20 cellular contexts compared by ENCODE assay signal in genomic region chr5:136090319-136090718, GRCh38. TPM values are rescaled to one million over a fixed set of nuclear protein-coding genes. Genes with fewer than 3 reads are reported as not detected.
DNase-seq lines count a peak whose midpoint lies in the region; ATAC-seq and TF ChIP-seq lines count a peak whose summit lies in the region.
"Had no signal": no experiment of that assay in that cellular context is flagged by ENCODE, and none has a peak within 500 bp of the region (broad histone marks: within the 10 kb centered on the region; RNA-seq: fewer than 3 reads in every experiment).

No MANE protein-coding gene starts in this region.

- no peak overlapping the region for H3K4me3 ChIP-seq in muscle layer of duodenum (ENCODE audit: low read depth in 1 of 2, low read length in 2 of 2)
- H3K4me3 ChIP-seq: BLaER1 treated with 17β-estradiol and CSF1 and Interleukin-3, amounts not matched to agents 10 nM and 100 nM; GM23248; MG63; Peyer's patch had no signal

- H3K4me1 Mint-ChIP-seq in HFFc6 (ENCODE audit: low read depth): peaks cover 15% of the 10 kb centered on the region; the same call in 1 of the 2 replicates
- H3K4me1 Mint-ChIP-seq in effector memory CD8-positive, alpha-beta T cell (ENCODE audit: low read depth in 2 of 2): no peaks in the 10 kb centered on the region

- peaks cover 10% of the 10 kb centered on the region for H3K27me3 Mint-ChIP-seq in HFFc6 (ENCODE audit: insufficient read depth)
- H3K27me3 Mint-ChIP-seq in effector memory CD8-positive, alpha-beta T cell: peaks cover 16 to 19% of the 10 kb centered on the region in 2 donors

- no peak for TF ChIP-seq CTCF in HFFc6 (IDR thresholded peaks at IDR 0.05)

- ATAC-seq in effector memory CD8-positive, alpha-beta T cell (replicated peaks): no peak

- no peaks in the 10 kb centered on the region for H3K9me3 ChIP-seq in muscle layer of duodenum (ENCODE audit: control insufficient read depth in 1 of 2, low read length in 2 of 2)
- H3K9me3 ChIP-seq: BLaER1 treated with 17β-estradiol and CSF1 and Interleukin-3, amounts not matched to agents 10 nM and 100 nM; MG63; Peyer's patch; SK-N-SH had no signal

- no peaks in the 10 kb centered on the region for H3K36me3 Mint-ChIP-seq in HFFc6 (ENCODE audit: low read depth)
- no peaks in the 10 kb centered on the region for H3K36me3 Mint-ChIP-seq in effector memory CD8-positive, alpha-beta T cell (ENCODE audit: insufficient read depth)

- H3K27me3 ChIP-seq in muscle layer of duodenum (ENCODE audit: low read depth, low read length): no peaks in the 10 kb centered on the region
- H3K27me3 ChIP-seq: BLaER1 treated with 17β-estradiol and CSF1 and Interleukin-3, amounts not matched to agents 10 nM and 100 nM; MG63; Peyer's patch had no signal

- no peaks in the 10 kb centered on the region for H3K9me3 Mint-ChIP-seq in HFFc6
- H3K9me3 Mint-ChIP-seq in effector memory CD8-positive, alpha-beta T cell: no peaks in the 10 kb centered on the region
- H3K9me3 Mint-ChIP-seq: CD4-positive, alpha-beta T cell; H9 had no signal

- H3K4me1 ChIP-seq in muscle layer of duodenum (ENCODE audit: control insufficient read depth in 1 of 2, insufficient read depth in 2 of 2, low read length in 2 of 2): peaks cover 7 to 12% of the 10 kb centered on the region in 2 donors

- no peak overlapping the region for H3K27ac Mint-ChIP-seq in HFFc6
- no peak overlapping the region for H3K27ac Mint-ChIP-seq in effector memory CD8-positive, alpha-beta T cell
- H3K27ac Mint-ChIP-seq: CD4-positive, alpha-beta T cell; H9 had no signal

- no peaks in the 10 kb centered on the region for H3K36me3 ChIP-seq in muscle layer of duodenum (ENCODE audit: control insufficient read depth in 1 of 2, insufficient read depth in 2 of 2, low read length in 2 of 2)
- H3K36me3 ChIP-seq: BLaER1 treated with 17β-estradiol and CSF1 and Interleukin-3, amounts not matched to agents 10 nM and 100 nM; MG63; Peyer's patch had no signal

- DNase-seq in HFFc6: no peak
- DNase-seq in ecto neural progenitor cell (ENCODE audit: low spot score): peak; percentile 19
- peak; percentile 38 for DNase-seq in ureter (ENCODE audit: low spot score)
- DNase-seq in effector memory CD8-positive, alpha-beta T cell: no peak
- no peak for DNase-seq in Ammon's horn (ENCODE audit: low spot score)
- DNase-seq in OCI-M2 (lab: John Stamatoyannopoulos, UW; ENCODE audit: unreplicated experiment): no peak
- DNase-seq: CD4-positive, alpha-beta T cell; GM23248; H9; IMR-90; KG1; MG63; NCI-H2029; NCI-H446; NCI-H526; NCI-H82; Peyer's patch; SK-N-SH had no signal

- peak overlapping the region; percentile 5; the same call in 1 of the 2 replicates for H3K4me3 Mint-ChIP-seq in HFFc6
- no peak overlapping the region for H3K4me3 Mint-ChIP-seq in effector memory CD8-positive, alpha-beta T cell
- H3K4me3 Mint-ChIP-seq: CD4-positive, alpha-beta T cell; H9 had no signal

- H3K27ac ChIP-seq in muscle layer of duodenum (ENCODE audit: low read length): peak overlapping the region; percentile 65
- H3K27ac ChIP-seq: BLaER1 treated with 17β-estradiol and CSF1 and Interleukin-3, amounts not matched to agents 10 nM and 100 nM; GM23248; Peyer's patch had no signal

RNA-seq across cellular contexts. Expression of gene SMAD5, which starts 42.3 kb away (rescaled TPM):
- total RNA-seq in HFFc6 (2021; fragmentation: NEBNext Ultra II Directional; extraction: Animal tissue kit (Norgen Biotek cat#: 25700)): 10 to 100 TPM; 54.9 to 66.9 (median 62.6) TPM
- total RNA-seq in ureter: 86.3 TPM

Comparison
In these comparisons a context has a peak if more than half of its experiments do, and no peak if none do; other contexts are left out.
1. DNase-seq: peak in ecto neural progenitor cell (single experiment) and ureter (single experiment); none in HFFc6 (single experiment), effector memory CD8-positive, alpha-beta T cell (0 of 3), Ammon's horn (single experiment) and OCI-M2 (single experiment).